In the genomic region with DNA sequence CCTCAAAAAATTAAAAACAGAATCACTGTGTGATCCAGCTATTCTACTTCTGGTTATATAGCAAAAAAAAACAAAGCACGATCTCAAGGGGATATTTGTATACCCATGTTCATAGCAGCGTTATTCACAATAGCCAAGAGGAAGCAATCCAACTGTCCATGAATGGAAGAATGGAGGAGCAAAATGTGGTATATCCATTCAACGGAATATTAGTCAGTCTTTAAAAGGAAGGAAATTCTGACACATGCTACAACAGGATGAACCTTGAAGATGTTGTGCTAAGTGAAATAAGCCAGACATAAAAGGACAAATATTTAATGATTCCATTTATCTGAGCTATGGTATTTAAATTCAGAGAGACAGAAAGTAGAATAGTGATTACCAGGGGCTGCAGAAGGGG, we compare ENCODE assay signal across 17 cellular contexts. TPM values are rescaled to one million over a fixed set of nuclear protein-coding genes. Genes with fewer than 3 reads are reported as not detected.
DNase-seq lines count a peak whose midpoint lies in the region; ATAC-seq and TF ChIP-seq lines count a peak whose summit lies in the region.
"Had no signal": no experiment of that assay in that cellular context is flagged by ENCODE, and none has a peak within 500 bp of the region (broad histone marks: within the 10 kb centered on the region; RNA-seq: fewer than 3 reads in every experiment).

No MANE protein-coding gene starts in this region.

- no peaks in the 10 kb centered on the region for H3K27me3 ChIP-seq in SK-N-SH (ENCODE audit: insufficient read depth)
- no peaks in the 10 kb centered on the region for H3K27me3 ChIP-seq in esophagus muscularis mucosa
- H3K27me3 ChIP-seq: BLaER1 treated with 17β-estradiol and CSF1 and Interleukin-3, amounts not matched to agents 10 nM and 100 nM had no signal

- no peak for DNase-seq in SK-N-SH
- no peak for DNase-seq in neural crest cell (ENCODE audit: low read depth, low spot score)
- no peak for DNase-seq in esophagus muscularis mucosa (ENCODE audit: extremely low spot score)
- DNase-seq: AML-193; Caco-2; Calu3; CD4-positive, alpha-beta T cell; CD8-positive, alpha-beta T cell; DMS79 treated with DMSO at 0.1 percent for 48 hours; GF-D8 had no signal

- H3K27ac ChIP-seq in SK-N-SH (ENCODE audit: low read depth in 2 of 2, low read length in 1 of 2) (no peak overlapping the region), HEK293 (ENCODE audit: extremely low read depth, low read depth, low read length) (no peak overlapping the region), esophagus muscularis mucosa (replicated peaks in 1 of 4) (no peak overlapping the region)
- H3K27ac ChIP-seq: 22Rv1; A549; BLaER1 treated with 17β-estradiol and CSF1 and Interleukin-3, amounts not matched to agents 10 nM and 100 nM; C4-2B had no signal

- H3K4me3 ChIP-seq in SK-N-SH (ENCODE audit: low read depth in 2 of 2, low read length in 1 of 2): no peak overlapping the region
- H3K4me3 ChIP-seq in HEK293 (ENCODE audit: low read depth, low read length): no peak overlapping the region
- no peak overlapping the region for H3K4me3 ChIP-seq in esophagus muscularis mucosa
- H3K4me3 ChIP-seq: A549; BLaER1 treated with 17β-estradiol and CSF1 and Interleukin-3, amounts not matched to agents 10 nM and 100 nM had no signal

- TF ChIP-seq RAD21 in SK-N-SH (IDR thresholded peaks at IDR 0.05; ENCODE audit: low read length): no peak

- CTCF ChIA-PET in SK-N-SH (lab: Yijun Ruan, JAX): interaction anchor here (1.2 kb wide), 2 partner anchors 334 to 339 kb away, joined by 3 to 6 read pairs; no protein-coding TSS in a partner anchor
- CTCF ChIA-PET in HEK293 (lab: Yijun Ruan, JAX): interaction anchor here (0.6 to 0.9 kb wide), 4 partner anchors 13 to 754 kb away, joined by 3 to 6 read pairs (median 3); no protein-coding TSS in a partner anchor

- POLR2A ChIA-PET in SK-N-SH (lab: Yijun Ruan, JAX): no interaction called here
- POLR2A ChIA-PET in HEK293 (lab: Yijun Ruan, JAX): interaction anchor here (0.6 to 0.8 kb wide), 4 partner anchors 13 to 253 kb away, joined by 3 to 10 read pairs (median 3); no protein-coding TSS in a partner anchor

- no peak overlapping the region for H3K9ac ChIP-seq in SK-N-SH
- H3K9ac ChIP-seq: BLaER1 treated with 17β-estradiol and CSF1 and Interleukin-3, amounts not matched to agents 10 nM and 100 nM had no signal

- no peak for TF ChIP-seq POLR2A in esophagus muscularis mucosa (IDR thresholded peaks at IDR 0.05; ENCODE audit: low read depth)

- TF ChIP-seq CTCF in SK-N-SH (IDR thresholded peaks at IDR 0.05): no peak
- TF ChIP-seq CTCF in HEK293 (tag by site-specific recombination; IDR thresholded peaks at IDR 0.05): no peak
- TF ChIP-seq CTCF in neural crest cell (conservative IDR thresholded peaks at IDR 0.05): no peak
- TF ChIP-seq CTCF in esophagus muscularis mucosa (IDR thresholded peaks at IDR 0.05): no peak

- H3K9me3 Mint-ChIP-seq in neural crest cell: peaks cover 4% of the 10 kb centered on the region
- H3K9me3 Mint-ChIP-seq: CD4-positive, alpha-beta T cell; CD8-positive, alpha-beta T cell had no signal

- no peaks in the 10 kb centered on the region for H4K20me1 ChIP-seq in SK-N-SH (ENCODE audit: insufficient read depth)
- H4K20me1 ChIP-seq: BLaER1 treated with 17β-estradiol and CSF1 and Interleukin-3, amounts not matched to agents 10 nM and 100 nM had no signal

- H3K9me3 ChIP-seq in SK-N-SH (no peaks in the 10 kb centered on the region), HEK293 (ENCODE audit: control insufficient read depth, insufficient read depth, low read depth, low read length) (no peaks in the 10 kb centered on the region), esophagus muscularis mucosa (no peaks in the 10 kb centered on the region)
- H3K9me3 ChIP-seq: Caco-2 had no signal

- H2AFZ ChIP-seq in SK-N-SH (ENCODE audit: low read depth): no peak overlapping the region

- H3F3A ChIP-seq in SK-N-SH (replicated peaks; ENCODE audit: insufficient read depth): peaks cover 3% of the 10 kb centered on the region

- peaks cover 7% of the 10 kb centered on the region for H3K79me2 ChIP-seq in SK-N-SH (ENCODE audit: insufficient read depth)

- TF ChIP-seq EP300 in SK-N-SH (IDR thresholded peaks at IDR 0.05; ENCODE audit: borderline replicate concordance in 1 of 2, low read depth in 1 of 2, low read length in 1 of 2) (no peak), esophagus muscularis mucosa (IDR thresholded peaks at IDR 0.05) (no peak)

- H3K36me3 ChIP-seq in SK-N-SH (replicated peaks in 1 of 2; ENCODE audit: control insufficient read depth in 1 of 2, insufficient read depth in 2 of 2, low read length in 1 of 2) (no peaks in the 10 kb centered on the region), HEK293 (ENCODE audit: control insufficient read depth in 2 of 2, insufficient read depth in 1 of 2, low read length in 2 of 2) (no peaks in the 10 kb centered on the region), esophagus muscularis mucosa (no peaks in the 10 kb centered on the region)
- H3K36me3 ChIP-seq: BLaER1 treated with 17β-estradiol and CSF1 and Interleukin-3, amounts not matched to agents 10 nM and 100 nM had no signal

- H3K4me3 Mint-ChIP-seq in neural crest cell: peak overlapping the region; percentile 6
- H3K4me3 Mint-ChIP-seq: B cell; CD4-positive, alpha-beta T cell; CD8-positive, alpha-beta T cell had no signal

- peaks cover 2% of the 10 kb centered on the region for H3K36me3 Mint-ChIP-seq in neural crest cell (ENCODE audit: low read depth)

- H3K9me2 ChIP-seq in SK-N-SH: no peaks in the 10 kb centered on the region

- intact Hi-C loops in esophagus muscularis mucosa (cut with DNase I): no loop called here

- H3K27ac Mint-ChIP-seq in neural crest cell (ENCODE audit: unreplicated experiment): no peak overlapping the region
- H3K27ac Mint-ChIP-seq: B cell; CD4-positive, alpha-beta T cell; CD8-positive, alpha-beta T cell had no signal

- no peak overlapping the region for H3K4me2 ChIP-seq in SK-N-SH
- H3K4me2 ChIP-seq: A549; BLaER1 treated with 17β-estradiol and CSF1 and Interleukin-3, amounts not matched to agents 10 nM and 100 nM had no signal

- no peak for ATAC-seq in SK-N-SH treated with all-trans-retinoic acid at 6 μM for 48 hours
- ATAC-seq: A549; CD8-positive, alpha-beta T cell had no signal

- H3K4me1 Mint-ChIP-seq in neural crest cell: peaks cover 11% of the 10 kb centered on the region

- no peaks in the 10 kb centered on the region for H3K27me3 Mint-ChIP-seq in neural crest cell (ENCODE audit: low read depth)

- peaks cover 0 to 6% of the 10 kb centered on the region in 2 experiments; a peak in 2 of 4 replicates for H3K4me1 ChIP-seq in SK-N-SH (ENCODE audit: control insufficient read depth in 1 of 2, insufficient read depth in 2 of 2, low read depth in 1 of 2, low read length in 1 of 2)
- H3K4me1 ChIP-seq in HEK293 (ENCODE audit: control insufficient read depth, insufficient read depth, low read length): peaks cover 8% of the 10 kb centered on the region; the same call in 1 of the 2 replicates
- peaks cover 0 to 7% (median 6%) of the 10 kb centered on the region in 4 donors for H3K4me1 ChIP-seq in esophagus muscularis mucosa

- 88% methylated on average over 3 of the region's 3 CpGs for WGBS in SK-N-SH (ENCODE audit: low lambda C conversion rate)
- 90% methylated on average over 3 of the region's 3 CpGs for WGBS in esophagus muscularis mucosa

TF ChIP-seq in SK-N-SH, 30 proteins besides CTCF, POLR2A, EP300 and RAD21:
- TF ChIP-seq FOXM1 (IDR thresholded peaks at IDR 0.05; ENCODE audit: low read depth): no peak
- TF ChIP-seq, protein P1, sequence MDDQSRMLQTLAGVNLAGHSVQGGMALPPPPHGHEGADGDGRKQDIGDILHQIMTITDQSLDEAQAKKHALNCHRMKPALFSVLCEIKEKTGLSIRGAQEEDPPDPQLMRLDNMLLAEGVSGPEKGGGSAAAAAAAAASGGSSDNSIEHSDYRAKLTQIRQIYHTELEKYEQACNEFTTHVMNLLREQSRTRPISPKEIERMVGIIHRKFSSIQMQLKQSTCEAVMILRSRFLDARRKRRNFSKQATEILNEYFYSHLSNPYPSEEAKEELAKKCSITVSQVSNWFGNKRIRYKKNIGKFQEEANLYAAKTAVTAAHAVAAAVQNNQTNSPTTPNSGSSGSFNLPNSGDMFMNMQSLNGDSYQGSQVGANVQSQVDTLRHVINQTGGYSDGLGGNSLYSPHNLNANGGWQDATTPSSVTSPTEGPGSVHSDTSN (IDR thresholded peaks at IDR 0.05): no peak
- TF ChIP-seq SMC3 (IDR thresholded peaks at IDR 0.05; ENCODE audit: low read depth, low read length): no peak
- no peak for TF ChIP-seq TCF12 (IDR thresholded peaks at IDR 0.05)
- TF ChIP-seq JUND (IDR thresholded peaks at IDR 0.05): no peak
- TF ChIP-seq RCOR1 (IDR thresholded peaks at IDR 0.05; ENCODE audit: low read length): no peak

TF ChIP-seq in HEK293, 187 proteins besides CTCF, POLR2A, EP300 and RAD21:
- TF ChIP-seq ZNF146 (tag by site-specific recombination; IDR thresholded peaks at IDR 0.05) (peak; percentile 81), IKZF3 (tag by site-specific recombination; IDR thresholded peaks at IDR 0.05) (no peak), ZNF555 (tag by site-specific recombination; conservative IDR thresholded peaks at IDR 0.05) (no peak)

RNA-seq across cellular contexts. Expression of a gene that starts 4.6 kb away (rescaled TPM):
- 27.0 and 36.2 TPM in 2 replicates for polyA plus RNA-seq in SK-N-SH (2012; rRNA removed)
- 33.9 and 37.4 TPM in 2 replicates for polyA plus RNA-seq in SK-N-SH (2012; cell fraction: cytosol; rRNA removed)
- polyA plus RNA-seq in SK-N-SH (2012; cell fraction: nucleus; rRNA removed): 44.0 and 70.1 TPM in 2 replicates
- 82.4 and 88.7 TPM in 2 replicates for total RNA-seq in neural crest cell
- total RNA-seq in esophagus muscularis mucosa: 10 to 100 TPM; 16.0 to 23.3 (median 21.3) TPM
